Comparison of ENCODE assay signal across 21 cellular contexts in the genomic region with DNA sequence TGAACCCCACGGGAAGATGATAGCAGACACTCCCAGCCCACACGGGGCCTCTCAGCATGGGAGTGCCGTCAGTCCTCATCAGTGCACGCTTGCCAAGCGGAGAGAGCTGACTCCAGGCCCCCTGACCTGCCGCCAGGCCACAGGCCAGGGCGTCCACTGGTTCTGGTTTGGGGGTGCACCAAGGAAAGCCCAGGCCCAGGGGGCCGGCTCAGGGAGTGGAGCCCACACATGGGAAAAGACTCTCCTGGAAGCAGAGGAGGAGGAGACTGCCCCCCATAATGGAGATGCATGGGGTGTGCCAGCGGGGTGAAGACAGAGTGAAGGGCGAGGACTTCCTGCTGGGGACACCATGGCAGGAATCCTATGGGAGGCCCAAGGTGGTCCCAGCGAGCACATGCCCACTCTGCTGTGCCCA. TPM values are rescaled to one million over a fixed set of nuclear protein-coding genes. Genes with fewer than 3 reads are reported as not detected.
"Had no signal": no experiment of that assay in that cellular context is flagged by ENCODE, and none has a peak within 500 bp of the region (broad histone marks: within the 10 kb centered on the region; RNA-seq: fewer than 3 reads in every experiment).

No MANE protein-coding gene starts in this region.

- H3K27ac Mint-ChIP-seq: activated CD4-positive, alpha-beta T cell treated with anti-CD3 and anti-CD28 coated beads for 36 hours; activated naive CD8-positive, alpha-beta T cell; dendritic cell treated with granulocyte-macrophage colony-stimulating factor and Interleukin-4, amounts not matched to agents 40 ng/mL and 50 ng/mL, for 4 days had no signal

- H3K27ac ChIP-seq: ascending aorta, psoas muscle, testis, WERI-Rb-1 had no signal

- H3K9me3 ChIP-seq: ascending aorta, mucosa of descending colon, psoas muscle, testis had no signal

- H3K4me3 Mint-ChIP-seq: activated CD4-positive, alpha-beta T cell treated with anti-CD3 and anti-CD28 coated beads for 36 hours; activated CD8-positive, alpha-beta T cell treated with anti-CD3 and anti-CD28 coated beads, Interleukin-2, amount 10 ng/mL, durations not matched to agents 7 days and 5 days; activated naive CD8-positive, alpha-beta T cell; dendritic cell treated with granulocyte-macrophage colony-stimulating factor and Interleukin-4, amounts not matched to agents 40 ng/mL and 50 ng/mL, for 4 days; effector memory CD8-positive, alpha-beta T cell; immature natural killer cell; natural killer cell; T-cell had no signal

- H3K36me3 ChIP-seq: WERI-Rb-1 had no signal

- DNase-seq: activated CD4-positive, alpha-beta T cell treated with anti-CD3 and anti-CD28 coated beads for 36 hours; activated CD8-positive, alpha-beta T cell treated with anti-CD3 and anti-CD28 coated beads, Interleukin-2, amount 10 ng/mL, durations not matched to agents 7 days and 5 days; activated gamma-delta T cell; effector memory CD8-positive, alpha-beta T cell; hypothalamus; immature natural killer cell; left cardiac atrium; natural killer cell; occipital lobe; psoas muscle; stimulated activated CD4-positive, alpha-beta T cell treated with anti-CD3 and anti-CD28 coated beads, Interleukin-12 subunit alpha, Interleukin-12 subunit beta, amount 100 ng/mL, for 4 hours; stimulated activated naive CD8-positive, alpha-beta T cell treated with anti-CD3 and anti-CD28 coated beads, Interleukin-15, Interleukin-2, amounts not matched to agents 100 U/mL and 50 U/mL, for 24 hours; T-cell; testis; WERI-Rb-1 had no signal

- H3K27me3 ChIP-seq: ascending aorta, testis had no signal

- H3K27me3 Mint-ChIP-seq: activated CD4-positive, alpha-beta T cell treated with anti-CD3 and anti-CD28 coated beads for 36 hours; activated naive CD8-positive, alpha-beta T cell; dendritic cell treated with granulocyte-macrophage colony-stimulating factor and Interleukin-4, amounts not matched to agents 40 ng/mL and 50 ng/mL, for 4 days; effector memory CD8-positive, alpha-beta T cell; T-cell had no signal

- H3K36me3 Mint-ChIP-seq: activated naive CD8-positive, alpha-beta T cell; natural killer cell had no signal

- H3K4me3 ChIP-seq: ascending aorta, mucosa of descending colon, psoas muscle, testis had no signal

- ATAC-seq: activated CD4-positive, alpha-beta T cell treated with anti-CD3 and anti-CD28 coated beads for 36 hours; activated CD8-positive, alpha-beta T cell treated with anti-CD3 and anti-CD28 coated beads, Interleukin-2, amount 10 ng/mL, durations not matched to agents 7 days and 5 days; effector memory CD8-positive, alpha-beta T cell; left cardiac atrium; mucosa of descending colon; natural killer cell; psoas muscle; sciatic nerve; stimulated activated naive CD8-positive, alpha-beta T cell treated with anti-CD3 and anti-CD28 coated beads, Interleukin-15, Interleukin-2, amounts not matched to agents 100 U/mL and 50 U/mL, for 24 hours; T-cell had no signal

- H3K9me3 Mint-ChIP-seq: dendritic cell treated with granulocyte-macrophage colony-stimulating factor and Interleukin-4, amounts not matched to agents 40 ng/mL and 50 ng/mL, for 4 days; effector memory CD8-positive, alpha-beta T cell; immature natural killer cell; natural killer cell; T-cell had no signal

RNA-seq across cellular contexts. Expression of a gene that starts 16.4 kb away (rescaled TPM):
- total RNA-seq: ascending aorta, lung microvascular endothelial cell, psoas muscle had no signal
